Comparison of ENCODE assay signal across 8 cellular contexts in the genomic region with DNA sequence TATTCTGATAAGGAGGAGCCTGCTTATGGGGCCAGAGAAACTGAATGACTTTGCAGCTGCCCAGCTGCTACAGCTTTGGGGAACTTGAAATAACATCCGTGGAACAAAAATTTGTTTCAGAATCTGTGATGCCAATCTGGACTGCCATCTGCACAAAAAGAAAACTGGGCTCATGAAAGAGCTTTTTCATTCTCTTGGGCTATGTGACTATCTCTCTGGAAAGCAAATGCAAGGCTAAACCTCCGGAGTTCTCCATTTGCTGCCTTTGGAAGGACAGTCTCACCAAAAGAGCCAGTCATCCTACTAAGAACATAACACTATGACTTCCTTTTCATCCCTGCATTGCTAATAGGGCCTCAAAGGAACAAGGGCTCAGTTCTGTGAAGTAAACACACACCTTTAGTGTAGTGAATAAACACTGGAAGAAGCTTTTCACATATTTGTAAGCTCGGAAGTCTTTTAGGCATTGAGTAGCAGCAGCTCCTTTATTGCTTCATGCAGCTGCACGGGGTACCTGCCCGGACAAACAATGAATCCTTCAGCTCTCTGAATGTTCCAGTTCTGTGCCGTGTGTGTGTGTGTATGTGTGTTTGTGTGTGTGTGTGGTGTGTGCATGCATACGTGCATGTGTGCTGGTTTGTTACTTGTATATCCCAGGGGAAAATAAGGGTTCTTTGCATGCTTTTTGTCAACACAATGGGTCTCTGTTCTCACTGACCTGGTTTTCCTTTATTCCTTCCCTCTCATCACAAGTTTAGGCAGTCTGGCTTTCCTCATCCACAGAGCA.
DNase-seq lines count a peak whose midpoint lies in the region; ATAC-seq lines count a peak whose summit lies in the region.

No MANE protein-coding gene starts in this region.

- H3K4me3 ChIP-seq in CD4-positive, alpha-beta memory T cell (ENCODE audit: low read length in 2 of 2) = no peak overlapping the region

- ATAC-seq in GM21367 (IDR thresholded peaks at IDR 0.05; ENCODE audit: unreplicated experiment) (peak; percentile 16), HG02588 (IDR thresholded peaks at IDR 0.05; ENCODE audit: unreplicated experiment) (no peak), GM18861 (IDR thresholded peaks at IDR 0.05; ENCODE audit: unreplicated experiment) (no peak)

- H3K27ac ChIP-seq in CD4-positive, alpha-beta memory T cell (ENCODE audit: low read depth, low read length) = peak overlapping the region; percentile 6
- H3K27ac ChIP-seq in layer of hippocampus (ENCODE audit: low read depth, low read length) = peak overlapping the region; percentile 90

- peak overlapping the region; percentile 69 to 95 (median 86) for H3K27ac Mint-ChIP-seq in CD4-positive, alpha-beta memory T cell

- H3K9me3 ChIP-seq in CD4-positive, alpha-beta memory T cell (ENCODE audit: control insufficient read depth in 1 of 2, low read length in 2 of 2) = no peaks in the 10 kb centered on the region

- H3K9me3 Mint-ChIP-seq in CD4-positive, alpha-beta memory T cell = no peaks in the 10 kb centered on the region

- intact Hi-C loops in CD4-positive, alpha-beta memory T cell (cut with micrococcal nuclease) = no loop called here
- intact Hi-C loops in cardiac septum (cut with DNase I) = no loop called here

- no peaks in the 10 kb centered on the region for H3K36me3 Mint-ChIP-seq in CD4-positive, alpha-beta memory T cell

- peaks cover 92% of the 10 kb centered on the region for H3K4me1 ChIP-seq in CD4-positive, alpha-beta memory T cell (ENCODE audit: insufficient read depth, low read length)

- H3K27me3 Mint-ChIP-seq in CD4-positive, alpha-beta memory T cell = no peaks in the 10 kb centered on the region

- POLR2A ChIA-PET in CD4-positive, alpha-beta memory T cell (lab: Charles Lee; ENCODE audit: partially characterized antibody) = interaction anchor here (0.6 to 2.7 kb wide), 11 partner anchors 12 to 94 kb away, joined by 3 to 20 read pairs (median 4); no protein-coding TSS in a partner anchor

- H3K4me1 Mint-ChIP-seq in CD4-positive, alpha-beta memory T cell = peaks cover 74 to 96% (median 85%) of the 10 kb centered on the region in 4 donors

- H3K36me3 ChIP-seq in CD4-positive, alpha-beta memory T cell (ENCODE audit: insufficient read depth, low read length) = no peaks in the 10 kb centered on the region

- peak overlapping the region in 6 of 8 donors; percentile 15 to 77 (median 48) for H3K4me3 Mint-ChIP-seq in CD4-positive, alpha-beta memory T cell

- H3K27me3 ChIP-seq in CD4-positive, alpha-beta memory T cell (ENCODE audit: insufficient read depth, low read length) = no peaks in the 10 kb centered on the region
- no peaks in the 10 kb centered on the region for H3K27me3 ChIP-seq in layer of hippocampus (ENCODE audit: control insufficient read depth, insufficient read depth, low read length)

- CTCF ChIA-PET in CD4-positive, alpha-beta memory T cell (lab: Charles Lee; ENCODE audit: partially characterized antibody) = interaction anchor here (1.0 to 9.5 kb wide), 8 partner anchors 13 to 167 kb away, joined by 4 to 56 read pairs (median 7); no protein-coding TSS in a partner anchor

- DNase-seq in CD4-positive, alpha-beta memory T cell = no peak
- DNase-seq in SK-MEL-5 (ENCODE audit: low read depth, low spot score) = peak; percentile 91
- DNase-seq in epidermal melanocyte (ENCODE audit: insufficient read length, low spot score) = no peak
- no peak for DNase-seq in cardiac septum (ENCODE audit: low spot score)

- in situ Hi-C loops in SK-MEL-5 (cut with HindIII; ENCODE audit: low pct_unique_long_range_greater_than_20kb, low sequenced_read_pairs) = no loop called here
